18 cellular contexts compared by ENCODE assay signal in genomic region chr3:11117591-11117990, GRCh38. TPM values are rescaled to one million over a fixed set of nuclear protein-coding genes. Genes with fewer than 3 reads are reported as not detected.
"Had no signal": no experiment of that assay in that cellular context is flagged by ENCODE, and none has a peak within 500 bp of the region (broad histone marks: within the 10 kb centered on the region; RNA-seq: fewer than 3 reads in every experiment).

No MANE protein-coding gene starts in this region.

- ATAC-seq: gastroesophageal sphincter; lower lobe of right lung; naive thymus-derived CD4-positive, alpha-beta T cell had no signal

- H3K4me3 ChIP-seq: dorsolateral prefrontal cortex, gastroesophageal sphincter, left ventricle myocardium inferior, lower lobe of right lung, right atrium auricular region, sigmoid colon, smooth muscle cell had no signal

- H3K4me3 Mint-ChIP-seq: naive thymus-derived CD4-positive, alpha-beta T cell; nephron progenitor cell had no signal

- H3K27me3 ChIP-seq: gastroesophageal sphincter, right atrium auricular region, sigmoid colon had no signal

- H3K27ac Mint-ChIP-seq: naive thymus-derived CD4-positive, alpha-beta T cell; nephron progenitor cell had no signal

- H3K36me3 ChIP-seq: gastroesophageal sphincter, left ventricle myocardium inferior, lower lobe of right lung, neutrophil, right atrium auricular region, sigmoid colon had no signal

- H3K4me1 Mint-ChIP-seq: nephron progenitor cell had no signal

- DNase-seq: cortex of kidney; dorsolateral prefrontal cortex; effector CD8-positive, alpha-beta T cell; glutamatergic neuron; islet precursor cell; left ventricle myocardium inferior; lower lobe of right lung; mesendoderm; naive thymus-derived CD4-positive, alpha-beta T cell; nephron progenitor cell; sigmoid colon; stimulated activated CD4-positive, alpha-beta T cell treated with anti-CD3 and anti-CD28 coated beads, Interleukin-2, amount 100 ng/mL, for 48 hours; stimulated activated naive CD4-positive, alpha-beta T cell treated with Interleukin-2 at 50 U/mL for 16 hours; trophoblast cell had no signal

- H3K27ac ChIP-seq: gastroesophageal sphincter, left ventricle myocardium inferior, lower lobe of right lung, neutrophil, right atrium auricular region, sigmoid colon had no signal

- H3K4me1 ChIP-seq: gastroesophageal sphincter, left ventricle myocardium inferior, lower lobe of right lung, right atrium auricular region had no signal

- H3K9me3 ChIP-seq: lower lobe of right lung, neutrophil had no signal

RNA-seq across cellular contexts. Expression of gene HRH1, which starts 36.7 kb away (rescaled TPM):
- polyA plus RNA-seq: naive thymus-derived CD4-positive, alpha-beta T cell had no signal
